ENCODE assay signal across 9 cellular contexts in the genomic region with DNA sequence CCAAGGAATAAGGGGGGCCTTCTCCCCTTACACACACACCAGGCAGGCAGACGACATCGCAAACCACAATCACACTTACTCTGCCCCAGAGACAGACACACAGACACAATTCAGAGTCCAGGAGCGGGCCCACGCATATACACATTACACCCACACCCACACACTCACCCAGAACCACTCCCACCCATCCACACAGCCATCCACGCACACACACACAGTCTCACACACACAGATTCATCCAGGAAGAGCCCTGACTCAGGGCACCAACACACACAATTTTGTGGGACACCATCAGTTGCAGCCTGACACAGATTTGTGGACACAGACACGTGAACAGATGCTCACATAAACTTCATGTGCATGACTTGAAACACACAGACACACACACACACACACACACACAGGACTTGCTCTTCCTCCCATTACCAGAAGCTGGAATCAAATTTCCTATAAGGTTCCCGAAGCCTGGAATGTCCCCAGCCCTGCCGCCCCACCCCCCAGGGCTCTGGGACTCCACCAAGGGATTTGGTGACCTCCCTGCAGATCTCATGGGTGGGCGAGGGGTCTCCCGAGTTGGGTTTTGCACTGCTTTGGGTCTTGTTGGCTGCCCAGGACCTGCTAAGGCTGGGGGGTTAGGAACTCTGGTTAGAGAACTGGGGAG. TPM values are rescaled to one million over a fixed set of nuclear protein-coding genes. Genes with fewer than 3 reads are reported as not detected.
A peak's percentile ranks its signal among the peaks of the same experiment; 100 is the strongest.
DNase-seq lines count a peak whose midpoint lies in the region; ATAC-seq and TF ChIP-seq lines count a peak whose summit lies in the region.
"Had no signal": no experiment of that assay in that cellular context is flagged by ENCODE, and none has a peak within 500 bp of the region (broad histone marks: within the 10 kb centered on the region; RNA-seq: fewer than 3 reads in every experiment).

No MANE protein-coding gene starts in this region.

- no peaks in the 10 kb centered on the region for H3K36me3 Mint-ChIP-seq in naive thymus-derived CD4-positive, alpha-beta T cell

- peak overlapping the region; percentile 56 to 71 for H3K4me3 ChIP-seq in testis
- no peak overlapping the region for H3K4me3 ChIP-seq in naive thymus-derived CD4-positive, alpha-beta T cell (ENCODE audit: low read length)

- no peak overlapping the region for H3K4me3 Mint-ChIP-seq in naive thymus-derived CD4-positive, alpha-beta T cell

- POLR2A ChIA-PET in RWPE1 (lab: Yijun Ruan, JAX; ENCODE audit: low non-redundant PET): no interaction called here
- POLR2A ChIA-PET in naive thymus-derived CD4-positive, alpha-beta T cell (lab: Charles Lee): no interaction called here

- H3K9me3 Mint-ChIP-seq in naive thymus-derived CD4-positive, alpha-beta T cell: peaks cover 0 to 3% (median 0%) of the 10 kb centered on the region in 11 donors

- H3K27me3 ChIP-seq in testis: no peaks in the 10 kb centered on the region
- H3K27me3 ChIP-seq in naive thymus-derived CD4-positive, alpha-beta T cell (ENCODE audit: control insufficient read depth in 2 of 2, insufficient read depth in 2 of 2, low read length in 2 of 2): no peaks in the 10 kb centered on the region

- H3K4me1 Mint-ChIP-seq in naive thymus-derived CD4-positive, alpha-beta T cell: no peaks in the 10 kb centered on the region

- no peaks in the 10 kb centered on the region for H3K36me3 ChIP-seq in testis (ENCODE audit: low read depth, missing control alignments)
- H3K36me3 ChIP-seq in naive thymus-derived CD4-positive, alpha-beta T cell (ENCODE audit: control insufficient read depth in 2 of 3, insufficient read depth in 3 of 3, low read length in 3 of 3): no peaks in the 10 kb centered on the region

- no peak for DNase-seq in RWPE1 (ENCODE audit: low spot score)
- peak; percentile 74 for DNase-seq in fibroblast of gingiva (ENCODE audit: low read depth)
- peak; percentile 50 to 52 for DNase-seq in lung microvascular endothelial cell (ENCODE audit: low read depth in 2 of 2)
- no peak for DNase-seq in testis
- DNase-seq in NCI-H1048 (lab: John Stamatoyannopoulos, UW): no peak
- DNase-seq in naive thymus-derived CD4-positive, alpha-beta T cell: no peak
- DNase-seq in hepatic stellate cell (ENCODE audit: low spot score): no peak
- DNase-seq: SIG-M5 had no signal

- H3K27ac Mint-ChIP-seq in naive thymus-derived CD4-positive, alpha-beta T cell: peak overlapping the region in 1 of 9 donors; percentile 46

- peak overlapping the region; percentile 62 for H3K27ac ChIP-seq in RWPE1
- H3K27ac ChIP-seq in testis: peak overlapping the region; percentile 83
- H3K27ac ChIP-seq in naive thymus-derived CD4-positive, alpha-beta T cell (ENCODE audit: low read depth, low read length): no peak overlapping the region

- H3K27me3 Mint-ChIP-seq in naive thymus-derived CD4-positive, alpha-beta T cell: peaks cover 0 to 6% (median 0%) of the 10 kb centered on the region in 5 donors

- TF ChIP-seq POLR2A in testis (IDR thresholded peaks at IDR 0.05): no peak

- ATAC-seq in GM18502 (IDR thresholded peaks at IDR 0.05; ENCODE audit: poor library complexity, unreplicated experiment): no peak
- no peak for ATAC-seq in naive thymus-derived CD4-positive, alpha-beta T cell

- peaks cover 43% of the 10 kb centered on the region for H3K4me1 ChIP-seq in testis
- no peaks in the 10 kb centered on the region for H3K4me1 ChIP-seq in naive thymus-derived CD4-positive, alpha-beta T cell (ENCODE audit: control insufficient read depth in 2 of 2, insufficient read depth in 2 of 2, low read length in 2 of 2)

- intact Hi-C loops in testis (cut with DNase I; ENCODE audit: low total_unique reads): no loop called here
- intact Hi-C loops in naive thymus-derived CD4-positive, alpha-beta T cell (cut with micrococcal nuclease): no loop called here

- H3K9me3 ChIP-seq in testis: no peaks in the 10 kb centered on the region
- no peaks in the 10 kb centered on the region for H3K9me3 ChIP-seq in naive thymus-derived CD4-positive, alpha-beta T cell (ENCODE audit: control insufficient read depth in 2 of 3, low read length in 3 of 3)

- WGBS in testis, 2 donors: 26 to 28% methylated on average over 8 to 10 of the region's 10 CpGs

- CTCF ChIA-PET in RWPE1 (lab: Yijun Ruan, JAX): interaction anchor here (0.6 to 0.9 kb wide), 2 partner anchors 15 to 871 kb away, joined by 4 to 5 read pairs; no protein-coding TSS in a partner anchor
- CTCF ChIA-PET in naive thymus-derived CD4-positive, alpha-beta T cell (lab: Charles Lee): no interaction called here

- no peak for TF ChIP-seq CTCF in RWPE1 (conservative IDR thresholded peaks at IDR 0.05; ENCODE audit: low read depth)
- no peak for TF ChIP-seq CTCF in testis (IDR thresholded peaks at IDR 0.05)

RNA-seq across cellular contexts. Expression of gene TNS1, which starts 23.5 kb away (rescaled TPM):
- total RNA-seq in lung microvascular endothelial cell (26.8 and 82.1 TPM in 2 replicates), testis (100 to 1,000 TPM; 227 to 256 TPM)
- polyA plus RNA-seq in testis (ENCODE audit: insufficient read depth, low read depth, low replicate concordance): 75.9 TPM
- total RNA-seq in naive thymus-derived CD4-positive, alpha-beta T cell: 1 to 10 TPM in 2 of 5 experiments, under 1 TPM in 3; 0.50 to 5.0 (median 0.81) TPM
- polyA plus RNA-seq in naive thymus-derived CD4-positive, alpha-beta T cell: not detected

Comparison
In these comparisons a context has a peak if more than half of its experiments do, and no peak if none do; other contexts are left out.
1. DNase-seq: peak in fibroblast of gingiva (single experiment) and lung microvascular endothelial cell (2 of 2); none in RWPE1 (single experiment), testis (single experiment), NCI-H1048 (single experiment), naive thymus-derived CD4-positive, alpha-beta T cell (0 of 9) and hepatic stellate cell (single experiment).